Comparison of ENCODE assay signal across 9 cellular contexts in the genomic region with DNA sequence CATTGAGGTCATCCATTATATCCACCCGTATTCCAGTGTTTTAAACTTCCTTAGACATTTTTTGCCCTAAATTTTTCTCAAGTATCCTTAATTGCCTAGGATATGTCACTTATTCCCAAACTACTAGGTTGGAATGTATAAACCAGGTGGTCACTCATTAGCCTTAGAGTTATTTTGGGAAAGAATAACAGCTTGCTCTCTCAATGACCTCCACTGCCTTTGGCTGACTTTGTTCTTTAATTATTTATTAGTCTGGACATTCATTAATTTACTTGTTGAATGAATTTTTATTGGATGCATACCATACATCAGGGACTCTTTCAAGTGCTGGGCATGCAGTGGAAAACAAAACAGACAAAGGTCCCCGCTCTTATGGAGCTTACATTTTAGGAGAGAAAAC.
"Had no signal": no experiment of that assay in that cellular context is flagged by ENCODE, and none has a peak within 500 bp of the region (broad histone marks: within the 10 kb centered on the region; RNA-seq: fewer than 3 reads in every experiment).

No MANE protein-coding gene starts in this region.

- DNase-seq: GM23248, GOT3, H7, HFFc6, IMR-90 had no signal

- H3K4me3 ChIP-seq: GM23248, HAP-1, K562 had no signal

- H3K36me3 ChIP-seq: HAP-1 had no signal

- H3K9me3 ChIP-seq: HAP-1 had no signal

- H3K9ac ChIP-seq: GM23248 had no signal

- H3K4me1 ChIP-seq: HAP-1 had no signal

- ATAC-seq: HCT116, K562 had no signal

- H3K4me3 Mint-ChIP-seq: HFFc6 had no signal

- FAIRE-seq: HTR-8/SVneo, K562 had no signal

- H3K27ac ChIP-seq: GM23248 had no signal

- H3K27ac Mint-ChIP-seq: HFFc6 had no signal
